Comparison of ENCODE assay signal across 16 cellular contexts in the genomic region with DNA sequence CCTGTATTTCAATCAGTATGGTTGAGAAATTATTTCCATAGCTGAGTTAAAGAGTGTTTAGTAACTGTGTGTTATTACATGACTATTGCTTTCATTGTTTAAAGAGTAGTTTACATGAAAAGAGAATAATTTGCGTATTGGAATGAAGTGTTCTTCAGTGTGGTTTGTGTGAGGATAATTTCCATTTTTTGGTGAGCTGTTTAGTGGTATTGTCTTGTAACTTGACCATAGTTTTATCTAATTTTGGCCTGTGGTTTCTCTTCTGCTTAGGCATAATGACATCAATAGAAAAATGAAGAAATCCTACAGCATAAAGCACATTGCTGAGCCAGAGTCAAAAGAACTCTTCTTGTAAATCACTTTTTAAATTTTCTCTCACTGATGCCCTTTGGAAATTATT.
DNase-seq lines count a peak whose midpoint lies in the region; ATAC-seq and TF ChIP-seq lines count a peak whose summit lies in the region.
"Had no signal": no experiment of that assay in that cellular context is flagged by ENCODE, and none has a peak within 500 bp of the region (broad histone marks: within the 10 kb centered on the region; RNA-seq: fewer than 3 reads in every experiment).

No MANE protein-coding gene starts in this region.

- H3K27me3 ChIP-seq in endodermal cell (ENCODE audit: control insufficient read depth, insufficient read depth, low read length, poor library complexity, severe bottlenecking) = no peaks in the 10 kb centered on the region

- H3K27ac ChIP-seq in endodermal cell (ENCODE audit: low read depth, low read length) = no peak overlapping the region

- no peak overlapping the region for H3K9ac ChIP-seq in endodermal cell (ENCODE audit: extremely low read depth, low read length, poor library complexity, severe bottlenecking)

- H3K36me3 Mint-ChIP-seq in endodermal cell (ENCODE audit: low read depth) = no peaks in the 10 kb centered on the region
- H3K36me3 Mint-ChIP-seq: CD14-positive monocyte, naive B cell had no signal

- peaks cover 5% of the 10 kb centered on the region for H3K4me1 Mint-ChIP-seq in endodermal cell
- H3K4me1 Mint-ChIP-seq: CD14-positive monocyte, naive B cell had no signal

- no peaks in the 10 kb centered on the region for H3K9me3 ChIP-seq in endodermal cell (ENCODE audit: control insufficient read depth, low read length)

- H3K36me3 ChIP-seq in endodermal cell (ENCODE audit: control insufficient read depth, insufficient read depth, low read length) = no peaks in the 10 kb centered on the region

- DNase-seq in NOMO-1 treated with dmso at 0.1 percent for 144 hours (lab: John Stamatoyannopoulos, UW; ENCODE audit: unreplicated experiment) (peak; percentile 29), iris pigment epithelial cell (ENCODE audit: low read depth) (peak; percentile 53), endodermal cell (no peak), KG1 (lab: John Stamatoyannopoulos, UW) (no peak), SIG-M5 treated with dmso at 0.1 percent for 504 hours (lab: John Stamatoyannopoulos, UW; ENCODE audit: unreplicated experiment) (no peak), GM13976 (ENCODE audit: low spot score) (no peak)
- DNase-seq: activated CD4-positive, alpha-beta T cell treated with anti-CD3 and anti-CD28 coated beads for 1 hour; activated T-cell treated with anti-CD3 and anti-CD28 coated beads, Interleukin-2, amount 50 U/mL, for 1 hour; amniotic stem cell; H9; naive B cell; NCI-H187; retina had no signal

- no peaks in the 10 kb centered on the region for H3K4me1 ChIP-seq in endodermal cell (ENCODE audit: control insufficient read depth, insufficient read depth, low read length)

- in situ Hi-C loops in GM13976 (cut with MboI; ENCODE audit: low sequenced_read_pairs, unreplicated experiment) = no loop called here

- TF ChIP-seq CTCF in endodermal cell (conservative IDR thresholded peaks at IDR 0.05) (no peak), GM13976 (IDR thresholded peaks at IDR 0.05; ENCODE audit: borderline replicate concordance, control extremely low read depth, extremely low read depth, insufficient read depth, missing control alignments) (no peak)

- H3K27ac Mint-ChIP-seq in endodermal cell = no peak overlapping the region
- H3K27ac Mint-ChIP-seq: CD14-positive monocyte, H9 had no signal

- H3K27me3 Mint-ChIP-seq in endodermal cell (ENCODE audit: insufficient read depth) = no peaks in the 10 kb centered on the region

- 87 to 89% methylated on average over 1 of the region's 1 CpG for WGBS in endodermal cell (ENCODE audit: insufficient coverage in 1 of 2, insufficient read length in 1 of 2), 2 experiments

- ATAC-seq in GM18517 (IDR thresholded peaks at IDR 0.05; ENCODE audit: unreplicated experiment) (peak; percentile 54), HG02759 (IDR thresholded peaks at IDR 0.05; ENCODE audit: unreplicated experiment) (peak; percentile 57)

- no peak overlapping the region for H3K4me3 ChIP-seq in endodermal cell (ENCODE audit: low read length)

- no peaks in the 10 kb centered on the region for H3K9me3 Mint-ChIP-seq in endodermal cell
- H3K9me3 Mint-ChIP-seq: H9, naive B cell had no signal

- no peak overlapping the region for H3K4me3 Mint-ChIP-seq in endodermal cell
- H3K4me3 Mint-ChIP-seq: CD14-positive monocyte, H9, naive B cell had no signal

Comparison
In these comparisons a context has a peak if more than half of its experiments do, and no peak if none do; other contexts are left out.
1. DNase-seq: peak in NOMO-1 treated with dmso at 0.1 percent for 144 hours (single experiment) and iris pigment epithelial cell (single experiment); none in endodermal cell (single experiment), KG1 (single experiment), SIG-M5 treated with dmso at 0.1 percent for 504 hours (single experiment) and GM13976 (single experiment).